ENCODE assay signal across 9 cellular contexts in genomic region chr6:34056301-34056700, GRCh38.
DNase-seq lines count a peak whose midpoint lies in the region; ATAC-seq and TF ChIP-seq lines count a peak whose summit lies in the region.
"Had no signal": no experiment of that assay in that cellular context is flagged by ENCODE, and none has a peak within 500 bp of the region (broad histone marks: within the 10 kb centered on the region; RNA-seq: fewer than 3 reads in every experiment).

No MANE protein-coding gene starts in this region.

- DNase-seq in GM03348 (ENCODE audit: low spot score) (peak; percentile 77), NCI-H526 treated with DMSO at 0.1 percent for 48 hours (lab: John Stamatoyannopoulos, UW) (peak; percentile 40), fibroblast of villous mesenchyme (ENCODE audit: low read depth) (peak; percentile 85), renal cortical epithelial cell (ENCODE audit: low read depth) (peak; percentile 60), OCI-M1 (lab: John Stamatoyannopoulos, UW) (no peak), nucleus accumbens (lab: John Stamatoyannopoulos, UW) (no peak)
- DNase-seq in activated naive CD4-positive, alpha-beta T cell treated with Interleukin-2 at 50 U/mL for 16 hours, result no peak
- DNase-seq: activated B cell treated with CpG ODN at 0.5 μM for 24 hours had no signal

- no peak overlapping the region for H3K4me3 ChIP-seq in fibroblast of villous mesenchyme (ENCODE audit: low read depth, low read length)

- no peak for TF ChIP-seq CTCF in fibroblast of villous mesenchyme (IDR thresholded peaks at IDR 0.05; ENCODE audit: insufficient read depth, low read depth, low read length)

- ATAC-seq in GM18861 (IDR thresholded peaks at IDR 0.05; ENCODE audit: unreplicated experiment), result no peak

Comparison
In these comparisons a context has a peak if more than half of its experiments do, and no peak if none do; other contexts are left out.
1. DNase-seq: peak in GM03348 (single experiment), NCI-H526 treated with DMSO at 0.1 percent for 48 hours (single experiment), fibroblast of villous mesenchyme (single experiment) and renal cortical epithelial cell (single experiment); none in OCI-M1 (single experiment), nucleus accumbens (0 of 56) and activated naive CD4-positive, alpha-beta T cell treated with Interleukin-2 at 50 U/mL for 16 hours (single experiment).